39 cellular contexts compared by ENCODE assay signal in the genomic region with DNA sequence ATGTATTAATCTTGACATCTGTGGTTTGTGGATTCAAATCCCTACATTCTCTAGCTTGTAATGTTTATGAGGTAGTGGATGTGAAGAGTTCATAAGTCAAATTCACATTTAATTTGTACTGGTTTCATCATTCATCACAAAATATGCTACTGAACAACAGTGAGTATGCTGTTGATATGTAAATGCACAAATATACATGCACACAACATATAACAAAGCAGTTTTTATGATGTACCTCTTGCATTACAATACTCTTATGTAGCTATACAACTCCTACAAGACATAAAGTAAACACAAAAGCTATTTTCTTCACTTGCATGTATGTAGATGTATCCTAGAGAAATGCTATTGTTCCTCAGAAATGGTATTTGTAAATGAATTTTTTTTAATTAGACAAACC.
"Had no signal": no experiment of that assay in that cellular context is flagged by ENCODE, and none has a peak within 500 bp of the region (broad histone marks: within the 10 kb centered on the region; RNA-seq: fewer than 3 reads in every experiment).

No MANE protein-coding gene starts in this region.

- FAIRE-seq: astrocyte, bronchial epithelial cell had no signal

- H3K27ac Mint-ChIP-seq: activated naive CD4-positive, alpha-beta T cell treated with anti-CD3 and anti-CD28 coated beads for 36 hours; activated naive CD4-positive, alpha-beta T cell treated with anti-CD3 and anti-CD28 coated beads, Interleukin-2, amount 10 ng/mL, durations not matched to agents 7 days and 5 days; activated naive CD4-positive, alpha-beta T cell treated with anti-CD3 and anti-CD28 coated beads, Interleukin-2, amount 50 U/mL, for 24 hours; activated naive CD4-positive, alpha-beta T cell treated with anti-CD3 and anti-CD28 coated beads, Interleukin-2, amount 50 U/mL, for 72 hours; activated naive CD8-positive, alpha-beta T cell; activated naive CD8-positive, alpha-beta T cell treated with anti-CD3 and anti-CD28 coated beads for 36 hours; activated naive CD8-positive, alpha-beta T cell treated with anti-CD3 and anti-CD28 coated beads, Interleukin-2, amount 10 ng/mL, durations not matched to agents 7 days and 5 days; activated naive CD8-positive, alpha-beta T cell treated with anti-CD3 and anti-CD28 coated beads, Interleukin-2, amount 50 U/mL, for 24 hours; activated T-cell treated with anti-CD3 and anti-CD28 coated beads, Interleukin-2, amount 50 U/mL, for 24 hours; activated T-cell treated with anti-CD3 and anti-CD28 coated beads, Interleukin-2, amount 50 U/mL, for 72 hours; activated T-helper 1 cell treated with anti-CD3 and anti-CD28 coated beads, Interleukin-12 subunit alpha, Interleukin-12 subunit beta, Interleukin-2, Interleukin-4 antibody, amounts not matched to agents 30 ng/mL and 10 ng/mL and 1 ng/mL, durations not matched to agents 14 hours and 24 hours and 36 hours; activated T-helper 17 cell treated with anti-CD3 and anti-CD28 coated beads, Interleukin-2, amount 50 U/mL, for 72 hours; activated T-helper 2 cell treated with anti-CD3 and anti-CD28 coated beads, Interferon-gamma antibody, Interleukin-2, Interleukin-4, amounts not matched to agents 10 μg/mL and 5 μg/mL and 100 μg/mL, durations not matched to agents 14 hours and 24 hours and 36 hours; brain had no signal

- DNase-seq: activated effector memory CD4-positive, alpha-beta T cell treated with anti-CD3 and anti-CD28 coated beads, Interleukin-2, amount 50 U/mL, for 16 hours; activated effector memory CD4-positive, alpha-beta T cell treated with Interleukin-2 at 50 U/mL for 16 hours; activated gamma-delta T cell; activated gamma-delta T cell treated with Interleukin-2 at 50 U/mL for 16 hours; activated naive CD4-positive, alpha-beta T cell; activated naive CD4-positive, alpha-beta T cell treated with anti-CD3 and anti-CD28 coated beads for 36 hours; activated naive CD4-positive, alpha-beta T cell treated with anti-CD3 and anti-CD28 coated beads, Interleukin-2, amount 10 ng/mL, durations not matched to agents 7 days and 5 days; activated naive CD4-positive, alpha-beta T cell treated with anti-CD3 and anti-CD28 coated beads, Interleukin-2, amount 50 U/mL, for 16 hours; activated naive CD4-positive, alpha-beta T cell treated with Interleukin-2 at 50 U/mL for 16 hours; activated naive CD8-positive, alpha-beta T cell treated with anti-CD3 and anti-CD28 coated beads for 36 hours; activated naive CD8-positive, alpha-beta T cell treated with anti-CD3 and anti-CD28 coated beads, Interleukin-2, amount 10 ng/mL, durations not matched to agents 7 days and 5 days; activated naive CD8-positive, alpha-beta T cell treated with anti-CD3 and anti-CD28 coated beads, Interleukin-2, amount 50 U/mL, for 24 hours; activated T-cell treated with anti-CD3 and anti-CD28 coated beads, Interleukin-2, amount 50 U/mL, for 1 hour; activated T-cell treated with anti-CD3 and anti-CD28 coated beads, Interleukin-2, amount 50 U/mL, for 24 hours; activated T-cell treated with anti-CD3 and anti-CD28 coated beads, Interleukin-2, amount 50 U/mL, for 4 hours; activated T-cell treated with anti-CD3 and anti-CD28 coated beads, Interleukin-2, amount 50 U/mL, for 48 hours; activated T-cell treated with anti-CD3 and anti-CD28 coated beads, Interleukin-2, amount 50 U/mL, for 72 hours; adrenal gland; amniotic stem cell; amygdala; anterior cingulate cortex; aorta; brain microvascular endothelial cell; caudate nucleus; cerebellar nuclear complex had no signal

- ATAC-seq: activated naive CD4-positive, alpha-beta T cell treated with anti-CD3 and anti-CD28 coated beads, Interleukin-2, amount 50 U/mL, for 72 hours; activated naive CD8-positive, alpha-beta T cell treated with anti-CD3 and anti-CD28 coated beads, Interleukin-2, amount 50 U/mL, for 24 hours; activated T-cell treated with anti-CD3 and anti-CD28 coated beads, Interleukin-2, amount 50 U/mL, for 4 hours; activated T-cell treated with anti-CD3 and anti-CD28 coated beads, Interleukin-2, amount 50 U/mL, for 72 hours; activated T-helper 17 cell treated with anti-CD3 and anti-CD28 coated beads, Interleukin-2, amount 50 U/mL, for 72 hours had no signal

- H3K36me3 Mint-ChIP-seq: activated naive CD8-positive, alpha-beta T cell treated with anti-CD3 and anti-CD28 coated beads for 36 hours; brain had no signal

- H3K36me3 ChIP-seq: adrenal gland, ascending aorta, brain microvascular endothelial cell, breast epithelium, cardiac muscle cell had no signal

- H3K4me1 ChIP-seq: adrenal gland, ascending aorta, body of pancreas, breast epithelium had no signal

- H3K4me3 Mint-ChIP-seq: activated naive CD4-positive, alpha-beta T cell treated with anti-CD3 and anti-CD28 coated beads for 36 hours; activated naive CD4-positive, alpha-beta T cell treated with anti-CD3 and anti-CD28 coated beads, Interleukin-2, amount 10 ng/mL, durations not matched to agents 7 days and 5 days; activated naive CD4-positive, alpha-beta T cell treated with anti-CD3 and anti-CD28 coated beads, Interleukin-2, amount 50 U/mL, for 24 hours; activated naive CD8-positive, alpha-beta T cell; activated naive CD8-positive, alpha-beta T cell treated with anti-CD3 and anti-CD28 coated beads for 36 hours; activated naive CD8-positive, alpha-beta T cell treated with anti-CD3 and anti-CD28 coated beads, Interleukin-2, amount 10 ng/mL, durations not matched to agents 7 days and 5 days; activated naive CD8-positive, alpha-beta T cell treated with anti-CD3 and anti-CD28 coated beads, Interleukin-2, amount 50 U/mL, for 24 hours; activated T-cell treated with anti-CD3 and anti-CD28 coated beads, Interleukin-2, amount 50 U/mL, for 24 hours; activated T-cell treated with anti-CD3 and anti-CD28 coated beads, Interleukin-2, amount 50 U/mL, for 4 hours; activated T-cell treated with anti-CD3 and anti-CD28 coated beads, Interleukin-2, amount 50 U/mL, for 72 hours; activated T-helper 1 cell treated with anti-CD3 and anti-CD28 coated beads, Interleukin-12 subunit alpha, Interleukin-12 subunit beta, Interleukin-2, Interleukin-4 antibody, amounts not matched to agents 30 ng/mL and 10 ng/mL and 1 ng/mL, durations not matched to agents 14 hours and 24 hours and 36 hours; activated T-helper 17 cell treated with anti-CD3 and anti-CD28 coated beads, Interleukin-2, amount 50 U/mL, for 72 hours; brain; central memory CD8-positive, alpha-beta T cell had no signal

- H3K9me3 Mint-ChIP-seq: activated T-helper 1 cell treated with anti-CD3 and anti-CD28 coated beads, Interleukin-12 subunit alpha, Interleukin-12 subunit beta, Interleukin-2, Interleukin-4 antibody, amounts not matched to agents 30 ng/mL and 10 ng/mL and 1 ng/mL, durations not matched to agents 14 hours and 24 hours and 36 hours had no signal

- H3K27me3 Mint-ChIP-seq: activated naive CD4-positive, alpha-beta T cell treated with anti-CD3 and anti-CD28 coated beads, Interleukin-2, amount 10 ng/mL, durations not matched to agents 7 days and 5 days; activated naive CD4-positive, alpha-beta T cell treated with anti-CD3 and anti-CD28 coated beads, Interleukin-2, amount 50 U/mL, for 24 hours; activated naive CD8-positive, alpha-beta T cell; activated naive CD8-positive, alpha-beta T cell treated with anti-CD3 and anti-CD28 coated beads for 36 hours; activated naive CD8-positive, alpha-beta T cell treated with anti-CD3 and anti-CD28 coated beads, Interleukin-2, amount 10 ng/mL, durations not matched to agents 7 days and 5 days; activated naive CD8-positive, alpha-beta T cell treated with anti-CD3 and anti-CD28 coated beads, Interleukin-2, amount 50 U/mL, for 24 hours; activated T-cell treated with anti-CD3 and anti-CD28 coated beads, Interleukin-2, amount 50 U/mL, for 24 hours; activated T-helper 17 cell treated with anti-CD3 and anti-CD28 coated beads, Interleukin-2, amount 50 U/mL, for 72 hours; central memory CD8-positive, alpha-beta T cell had no signal

- H3K27me3 ChIP-seq: adrenal gland, ascending aorta, body of pancreas, brain microvascular endothelial cell, breast epithelium, cardiac muscle cell had no signal

- H3K4me3 ChIP-seq: adrenal gland, ascending aorta, body of pancreas, breast epithelium, cardiac muscle cell had no signal

- H3K27ac ChIP-seq: adrenal gland, ascending aorta, body of pancreas, brain microvascular endothelial cell, breast epithelium, cardiac muscle cell had no signal

- H3K4me1 Mint-ChIP-seq: activated naive CD4-positive, alpha-beta T cell treated with anti-CD3 and anti-CD28 coated beads, Interleukin-2, amount 50 U/mL, for 24 hours; activated naive CD8-positive, alpha-beta T cell treated with anti-CD3 and anti-CD28 coated beads for 36 hours; activated naive CD8-positive, alpha-beta T cell treated with anti-CD3 and anti-CD28 coated beads, Interleukin-2, amount 50 U/mL, for 24 hours; activated T-helper 17 cell treated with anti-CD3 and anti-CD28 coated beads, Interleukin-2, amount 50 U/mL, for 72 hours; brain; central memory CD8-positive, alpha-beta T cell had no signal
